ENCODE assay signal across 1 cellular context in the genomic region with DNA sequence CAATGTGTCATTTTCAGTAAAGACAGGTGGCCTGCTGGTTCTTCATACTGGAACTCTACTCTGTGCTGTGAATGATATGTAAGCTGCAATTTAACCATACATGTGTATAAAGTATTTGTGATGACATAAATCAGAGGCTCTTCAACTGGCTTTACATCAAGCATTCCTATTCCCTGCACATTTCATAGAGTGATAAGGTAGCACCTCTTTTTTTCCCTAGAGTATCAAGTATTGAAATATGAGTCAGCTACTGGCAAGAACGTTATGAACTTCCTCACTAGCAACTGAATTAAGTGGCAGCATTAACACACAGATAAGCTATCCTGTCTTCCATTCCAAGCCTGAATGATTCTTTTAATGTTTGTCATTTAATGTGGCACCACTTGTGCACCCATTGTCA.
TF ChIP-seq lines count a peak whose summit lies in the region.

No MANE protein-coding gene starts in this region.

TF ChIP-seq in SK-N-SH, 30 proteins besides CTCF, POLR2A, EP300 and RAD21 (continued from another document):
- TF ChIP-seq, protein P1, sequence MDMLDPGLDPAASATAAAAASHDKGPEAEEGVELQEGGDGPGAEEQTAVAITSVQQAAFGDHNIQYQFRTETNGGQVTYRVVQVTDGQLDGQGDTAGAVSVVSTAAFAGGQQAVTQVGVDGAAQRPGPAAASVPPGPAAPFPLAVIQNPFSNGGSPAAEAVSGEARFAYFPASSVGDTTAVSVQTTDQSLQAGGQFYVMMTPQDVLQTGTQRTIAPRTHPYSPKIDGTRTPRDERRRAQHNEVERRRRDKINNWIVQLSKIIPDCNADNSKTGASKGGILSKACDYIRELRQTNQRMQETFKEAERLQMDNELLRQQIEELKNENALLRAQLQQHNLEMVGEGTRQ (IDR thresholded peaks at IDR 0.05; ENCODE audit: borderline replicate concordance, low read depth, low read length): no peak
